8 cellular contexts compared by ENCODE assay signal in the genomic region with DNA sequence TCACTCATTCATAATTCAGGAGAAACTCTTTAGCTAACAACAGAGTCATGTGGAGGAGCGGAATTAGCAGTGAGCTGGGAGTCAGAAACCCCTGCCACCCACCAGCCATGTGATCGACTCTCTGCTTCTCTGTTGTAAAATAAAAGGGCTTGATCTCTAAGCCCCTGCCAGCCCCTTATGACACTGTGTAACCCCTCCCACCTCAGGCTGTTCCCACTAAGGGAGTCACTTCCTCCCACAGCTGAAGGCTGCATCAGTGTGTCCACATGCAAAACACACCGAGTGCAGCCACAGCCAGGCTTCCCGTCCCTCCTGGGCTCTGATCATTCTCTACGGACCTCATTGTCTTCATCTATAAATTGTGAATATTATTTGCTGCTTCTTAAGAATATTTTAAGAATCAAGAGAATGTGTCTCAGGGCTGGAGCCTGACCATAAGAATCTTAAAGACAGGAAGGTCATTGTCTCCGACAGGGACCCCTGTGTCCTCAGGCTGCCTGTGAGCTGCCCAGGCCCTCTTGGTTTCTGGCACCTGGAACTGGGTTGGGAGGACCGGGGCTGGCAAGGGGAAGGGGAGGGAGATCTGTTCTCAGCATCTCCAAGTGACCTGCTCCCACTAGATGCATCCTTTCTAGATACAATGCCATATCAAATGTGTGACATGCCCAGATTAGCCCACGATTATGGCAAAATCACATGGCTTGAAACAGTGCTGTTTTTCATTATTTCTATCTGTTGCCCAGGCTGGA.
DNase-seq lines count a peak whose midpoint lies in the region; ATAC-seq and TF ChIP-seq lines count a peak whose summit lies in the region.

No MANE protein-coding gene starts in this region.

- peak; percentile 41 for ATAC-seq in HG02981 (IDR thresholded peaks at IDR 0.05; ENCODE audit: unreplicated experiment)
- peak; percentile 48 for ATAC-seq in foreskin keratinocyte

- no peaks in the 10 kb centered on the region for H3K27me3 Mint-ChIP-seq in activated CD4-positive, alpha-beta T cell treated with anti-CD3 and anti-CD28 coated beads, Interleukin-2, amount 10 ng/mL, durations not matched to agents 24 days and 14 days

- intact Hi-C loops in activated CD4-positive, alpha-beta T cell treated with anti-CD3 and anti-CD28 coated beads, Interleukin-2, amount 10 ng/mL, durations not matched to agents 24 days and 14 days (cut with micrococcal nuclease): loop anchor here (1.0 to 5.0 kb wide), 2 partner anchors 111 to 244 kb away; a partner anchor contains a TSS

- H3K4me3 Mint-ChIP-seq in activated CD4-positive, alpha-beta T cell treated with anti-CD3 and anti-CD28 coated beads, Interleukin-2, amount 10 ng/mL, durations not matched to agents 24 days and 14 days: peak overlapping the region; percentile 75

- H3K36me3 Mint-ChIP-seq in activated CD4-positive, alpha-beta T cell treated with anti-CD3 and anti-CD28 coated beads, Interleukin-2, amount 10 ng/mL, durations not matched to agents 24 days and 14 days (ENCODE audit: low read depth): peaks cover 17% of the 10 kb centered on the region

- DNase-seq in activated CD4-positive, alpha-beta T cell treated with anti-CD3 and anti-CD28 coated beads, Interleukin-2, amount 10 ng/mL, durations not matched to agents 24 days and 14 days: peak; percentile 78
- no peak for DNase-seq in foreskin keratinocyte
- peak in 2 of 3 donors; percentile 42 to 52 for DNase-seq in stimulated activated CD4-positive, alpha-beta T cell treated with anti-CD3 and anti-CD28 coated beads, TNF-alpha, amount 100 ng/mL, for 48 hours (ENCODE audit: low read depth in 3 of 3)
- no peak for DNase-seq in NCI-H1092 (lab: John Stamatoyannopoulos, UW)
- no peak for DNase-seq in NCI-H774 (lab: John Stamatoyannopoulos, UW)
- no peak for DNase-seq in midbrain (lab: John Stamatoyannopoulos, UW)
- no peak for DNase-seq in GOT3 (lab: John Stamatoyannopoulos, UW)

- H3K27ac Mint-ChIP-seq in activated CD4-positive, alpha-beta T cell treated with anti-CD3 and anti-CD28 coated beads, Interleukin-2, amount 10 ng/mL, durations not matched to agents 24 days and 14 days: peak overlapping the region; percentile 94

- TF ChIP-seq CTCF in foreskin keratinocyte (conservative IDR thresholded peaks at IDR 0.05): no peak

- peaks cover 5% of the 10 kb centered on the region for H3K4me1 ChIP-seq in foreskin keratinocyte

- H3K9me3 Mint-ChIP-seq in activated CD4-positive, alpha-beta T cell treated with anti-CD3 and anti-CD28 coated beads, Interleukin-2, amount 10 ng/mL, durations not matched to agents 24 days and 14 days: peaks cover 3% of the 10 kb centered on the region

- peak overlapping the region; percentile 78 for H3K27ac ChIP-seq in foreskin keratinocyte

- peaks cover 59% of the 10 kb centered on the region for H3K4me1 Mint-ChIP-seq in activated CD4-positive, alpha-beta T cell treated with anti-CD3 and anti-CD28 coated beads, Interleukin-2, amount 10 ng/mL, durations not matched to agents 24 days and 14 days

- peaks cover 18% of the 10 kb centered on the region for H3K27me3 ChIP-seq in foreskin keratinocyte

Comparison
In these comparisons a context has a peak if more than half of its experiments do, and no peak if none do; other contexts are left out.
1. DNase-seq: peak in activated CD4-positive, alpha-beta T cell treated with anti-CD3 and anti-CD28 coated beads, Interleukin-2, amount 10 ng/mL, durations not matched to agents 24 days and 14 days (single experiment) and stimulated activated CD4-positive, alpha-beta T cell treated with anti-CD3 and anti-CD28 coated beads, TNF-alpha, amount 100 ng/mL, for 48 hours (2 of 3); none in foreskin keratinocyte (0 of 2), NCI-H1092 (single experiment), NCI-H774 (single experiment), midbrain (single experiment) and GOT3 (single experiment).